In genomic region chr3:31777092-31777491, GRCh38 we compare ENCODE assay signal across 23 cellular contexts.
DNase-seq lines count a peak whose midpoint lies in the region; ATAC-seq and TF ChIP-seq lines count a peak whose summit lies in the region.
"Had no signal": no experiment of that assay in that cellular context is flagged by ENCODE, and none has a peak within 500 bp of the region (broad histone marks: within the 10 kb centered on the region; RNA-seq: fewer than 3 reads in every experiment).

No MANE protein-coding gene starts in this region.

- peaks cover 5% of the 10 kb centered on the region for H3K36me3 Mint-ChIP-seq in activated CD4-positive, alpha-beta T cell treated with anti-CD3 and anti-CD28 coated beads for 36 hours (ENCODE audit: low read depth)

- peaks cover 7% of the 10 kb centered on the region for H3K9me3 Mint-ChIP-seq in activated CD4-positive, alpha-beta T cell treated with anti-CD3 and anti-CD28 coated beads for 36 hours (ENCODE audit: low read depth)

- no peaks in the 10 kb centered on the region for H4K20me1 ChIP-seq in osteoblast (ENCODE audit: insufficient read depth, low read length)

- H3K4me3 ChIP-seq in epithelial cell of esophagus (ENCODE audit: low read length), result no peak overlapping the region
- H3K4me3 ChIP-seq in osteoblast (ENCODE audit: insufficient read depth, low read length), result no peak overlapping the region
- H3K4me3 ChIP-seq: K562, ovary, Peyer's patch had no signal

- H2AFZ ChIP-seq in osteoblast (ENCODE audit: low read length), result no peak overlapping the region

- ATAC-seq in activated CD4-positive, alpha-beta T cell treated with anti-CD3 and anti-CD28 coated beads for 36 hours, result peak; percentile 49
- ATAC-seq: K562, right cardiac atrium had no signal

- no peaks in the 10 kb centered on the region for H3K9me3 ChIP-seq in osteoblast (ENCODE audit: low read depth, low read length)
- H3K9me3 ChIP-seq: ovary, Peyer's patch, SK-N-SH had no signal

- H3K27ac ChIP-seq in osteoblast (ENCODE audit: low read depth, low read length) (no peak overlapping the region), caudate nucleus (ENCODE audit: low read depth, low read length) (no peak overlapping the region)
- H3K27ac ChIP-seq: ovary, Peyer's patch had no signal

- H3K4me1 ChIP-seq in osteoblast (ENCODE audit: insufficient read depth, low read length), result peaks cover 13% of the 10 kb centered on the region
- H3K4me1 ChIP-seq: Peyer's patch had no signal

- no peaks in the 10 kb centered on the region for H3K27me3 ChIP-seq in osteoblast (ENCODE audit: insufficient read depth, low read length)
- H3K27me3 ChIP-seq: ovary, Peyer's patch had no signal

- no peaks in the 10 kb centered on the region for H3K79me2 ChIP-seq in osteoblast (ENCODE audit: insufficient read depth, low read length)

- H3K27ac Mint-ChIP-seq in activated CD4-positive, alpha-beta T cell treated with anti-CD3 and anti-CD28 coated beads for 36 hours, result no peak overlapping the region

- no peak overlapping the region for H3K4me3 Mint-ChIP-seq in activated CD4-positive, alpha-beta T cell treated with anti-CD3 and anti-CD28 coated beads for 36 hours

- peaks cover 26% of the 10 kb centered on the region for H3K4me1 Mint-ChIP-seq in activated CD4-positive, alpha-beta T cell treated with anti-CD3 and anti-CD28 coated beads for 36 hours

- POLR2A ChIA-PET in activated CD4-positive, alpha-beta T cell treated with anti-CD3 and anti-CD28 coated beads for 36 hours (lab: Charles Lee), result interaction anchor here (0.7 kb wide), 1 partner anchor 524 kb away, joined by 5 read pairs; no protein-coding TSS in a partner anchor

- intact Hi-C loops in activated CD4-positive, alpha-beta T cell treated with anti-CD3 and anti-CD28 coated beads for 36 hours (cut with DNase I, micrococcal nuclease), result loop anchor here in 1 of 2 experiments (10.0 kb wide), 1 partner anchor 148 kb away; no protein-coding TSS in a partner anchor

- CTCF ChIA-PET in activated CD4-positive, alpha-beta T cell treated with anti-CD3 and anti-CD28 coated beads for 36 hours (lab: Charles Lee), result no interaction called here

- TF ChIP-seq CTCF in epithelial cell of esophagus (IDR thresholded peaks at IDR 0.05; ENCODE audit: insufficient read depth, low read depth, low read length, missing control alignments) (no peak), osteoblast (IDR thresholded peaks at IDR 0.05; ENCODE audit: extremely low read depth, low read depth, low read length) (no peak)

- no peak for DNase-seq in activated CD4-positive, alpha-beta T cell treated with anti-CD3 and anti-CD28 coated beads for 36 hours
- DNase-seq in activated CD4-positive, alpha-beta T cell treated with anti-CD3 and anti-CD28 coated beads for 48 hours, result no peak
- DNase-seq in M059J (ENCODE audit: low read depth) (peak; percentile 44), epithelial cell of esophagus (ENCODE audit: low read depth) (peak; percentile 43), osteoblast (ENCODE audit: insufficient read length, low spot score, missing footprints) (peak; percentile 70), caudate nucleus (lab: John Stamatoyannopoulos, UW) (no peak), GM03348 (ENCODE audit: low spot score) (no peak), COLO668 (lab: John Stamatoyannopoulos, UW; ENCODE audit: unreplicated experiment) (no peak)
- DNase-seq: 8988T; activated CD4-positive, CD25-positive, alpha-beta regulatory T cell; foreskin melanocyte; kidney; mesenchymal stem cell; NCI-H1048; NCI-H1930; NCI-H345; ovary; Peyer's patch; right cardiac atrium; SK-N-SH; stimulated activated CD4-positive, alpha-beta T cell treated with anti-CD3 and anti-CD28 coated beads, Interleukin-12 subunit alpha, Interleukin-12 subunit beta, amount 100 ng/mL, for 4 hours; stimulated activated CD8-positive, alpha-beta memory T cell treated with anti-CD3 and anti-CD28 coated beads, Interleukin-4, amount 100 ng/mL, for 48 hours had no signal

- H3K4me2 ChIP-seq in osteoblast (ENCODE audit: insufficient read depth, low read length), result no peak overlapping the region
- H3K4me2 ChIP-seq: SK-N-SH had no signal

- H3K27me3 Mint-ChIP-seq in activated CD4-positive, alpha-beta T cell treated with anti-CD3 and anti-CD28 coated beads for 36 hours, result peaks cover 14% of the 10 kb centered on the region

- H3K36me3 ChIP-seq in osteoblast (ENCODE audit: insufficient read depth, low read length), result no peaks in the 10 kb centered on the region
- H3K36me3 ChIP-seq: ovary, Peyer's patch had no signal

Comparison
In these comparisons a context has a peak if more than half of its experiments do, and no peak if none do; other contexts are left out.
1. DNase-seq: peak in M059J (single experiment), epithelial cell of esophagus (single experiment) and osteoblast (single experiment); none in activated CD4-positive, alpha-beta T cell treated with anti-CD3 and anti-CD28 coated beads for 36 hours (single experiment), activated CD4-positive, alpha-beta T cell treated with anti-CD3 and anti-CD28 coated beads for 48 hours (single experiment), caudate nucleus (0 of 61), GM03348 (single experiment) and COLO668 (single experiment).